8 cellular contexts compared by ENCODE assay signal in the genomic region with DNA sequence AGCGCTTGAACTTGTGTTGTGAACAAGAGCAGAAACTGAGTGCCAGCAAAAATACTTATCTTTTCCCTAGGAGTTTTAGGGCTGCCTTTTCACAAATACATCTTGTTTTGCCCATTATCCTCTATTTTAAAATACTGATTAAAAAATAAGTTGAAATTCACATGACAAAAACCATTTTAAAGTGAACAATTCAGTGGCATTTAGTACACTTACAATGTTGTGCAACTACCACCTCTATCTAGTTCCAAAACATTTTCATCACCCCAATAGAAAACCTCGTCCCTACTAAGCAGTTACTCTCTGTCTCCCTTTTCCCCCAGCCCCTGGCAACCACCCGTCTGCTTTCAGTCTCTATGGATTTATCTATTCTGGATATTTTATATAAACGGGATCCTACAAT. TPM values are rescaled to one million over a fixed set of nuclear protein-coding genes. Genes with fewer than 3 reads are reported as not detected.
A peak's percentile ranks its signal among the peaks of the same experiment; 100 is the strongest.
DNase-seq lines count a peak whose midpoint lies in the region; ATAC-seq and TF ChIP-seq lines count a peak whose summit lies in the region.

No MANE protein-coding gene starts in this region.

- H3K27me3 ChIP-seq in muscle layer of duodenum (ENCODE audit: low read depth, low read length) = no peaks in the 10 kb centered on the region

- no peaks in the 10 kb centered on the region for H3K36me3 ChIP-seq in muscle layer of duodenum (ENCODE audit: control insufficient read depth in 1 of 2, insufficient read depth in 2 of 2, low read length in 2 of 2)

- no peak for ATAC-seq in stimulated activated naive CD8-positive, alpha-beta T cell treated with anti-CD3 and anti-CD28 coated beads, Interleukin-15, Interleukin-2, amounts not matched to agents 100 U/mL and 50 U/mL, for 24 hours
- ATAC-seq in GM21528 (IDR thresholded peaks at IDR 0.05; ENCODE audit: low FRiP score, unreplicated experiment) (no peak), GM21786 (IDR thresholded peaks at IDR 0.05; ENCODE audit: unreplicated experiment) (no peak)

- peak overlapping the region; percentile 99 for H3K4me3 Mint-ChIP-seq in stimulated activated naive CD8-positive, alpha-beta T cell treated with anti-CD3 and anti-CD28 coated beads, Interleukin-15, Interleukin-2, amounts not matched to agents 100 ng/mL and 50 ng/mL, for 24 hours

- WGBS in lower leg skin, 2 donors = 38% methylated on average over 4 of the region's 4 CpGs

- intact Hi-C loops in lower leg skin (cut with DNase I; ENCODE audit: low total_unique reads) = no loop called here

- no peak for TF ChIP-seq CTCF in cardiac fibroblast (IDR thresholded peaks at IDR 0.05; ENCODE audit: low read depth, low read length)
- no peak for TF ChIP-seq CTCF in lower leg skin (IDR thresholded peaks at IDR 0.05)

- TF ChIP-seq POLR2A in lower leg skin (IDR thresholded peaks at IDR 0.05) = no peak

- DNase-seq in stimulated activated naive CD8-positive, alpha-beta T cell treated with anti-CD3 and anti-CD28 coated beads, Interleukin-15, Interleukin-2, amounts not matched to agents 100 U/mL and 50 U/mL, for 24 hours = no peak
- DNase-seq in cardiac fibroblast (ENCODE audit: low read depth in 2 of 2) (no peak), lower leg skin (ENCODE audit: low spot score in 2 of 2) (no peak)
- no peak for DNase-seq in central memory CD4-positive, alpha-beta T cell

- no peaks in the 10 kb centered on the region for H3K27me3 Mint-ChIP-seq in stimulated activated naive CD8-positive, alpha-beta T cell treated with anti-CD3 and anti-CD28 coated beads, Interleukin-15, Interleukin-2, amounts not matched to agents 100 ng/mL and 50 ng/mL, for 24 hours

- peaks cover 6% of the 10 kb centered on the region for H3K9me3 Mint-ChIP-seq in stimulated activated naive CD8-positive, alpha-beta T cell treated with anti-CD3 and anti-CD28 coated beads, Interleukin-15, Interleukin-2, amounts not matched to agents 100 ng/mL and 50 ng/mL, for 24 hours

- peaks cover 10 to 18% of the 10 kb centered on the region in 2 donors for H3K4me1 ChIP-seq in muscle layer of duodenum (ENCODE audit: control insufficient read depth in 1 of 2, insufficient read depth in 2 of 2, low read length in 2 of 2)

- no peaks in the 10 kb centered on the region for H3K9me3 ChIP-seq in muscle layer of duodenum (ENCODE audit: control insufficient read depth in 1 of 2, low read length in 2 of 2)

- peak overlapping the region; percentile 15 for H3K27ac Mint-ChIP-seq in stimulated activated naive CD8-positive, alpha-beta T cell treated with anti-CD3 and anti-CD28 coated beads, Interleukin-15, Interleukin-2, amounts not matched to agents 100 ng/mL and 50 ng/mL, for 24 hours

- peaks cover 51% of the 10 kb centered on the region for H3K4me1 Mint-ChIP-seq in stimulated activated naive CD8-positive, alpha-beta T cell treated with anti-CD3 and anti-CD28 coated beads, Interleukin-15, Interleukin-2, amounts not matched to agents 100 ng/mL and 50 ng/mL, for 24 hours (ENCODE audit: low read depth)

- peak overlapping the region; percentile 98 to 99 for H3K4me3 ChIP-seq in cardiac fibroblast (replicated peaks in 1 of 2; ENCODE audit: low read depth in 2 of 2, low read length in 2 of 2)
- peak overlapping the region; percentile 98 to 99 for H3K4me3 ChIP-seq in muscle layer of duodenum (ENCODE audit: low read depth in 1 of 2, low read length in 2 of 2)
- H3K4me3 ChIP-seq in lower leg skin (ENCODE audit: low read depth, poor library complexity, severe bottlenecking) = no peak overlapping the region

- H3K27ac ChIP-seq in muscle layer of duodenum (ENCODE audit: low read length) = peak overlapping the region; percentile 96

- peaks cover 5% of the 10 kb centered on the region for H3K36me3 Mint-ChIP-seq in stimulated activated naive CD8-positive, alpha-beta T cell treated with anti-CD3 and anti-CD28 coated beads, Interleukin-15, Interleukin-2, amounts not matched to agents 100 ng/mL and 50 ng/mL, for 24 hours (ENCODE audit: low read depth)

RNA-seq across cellular contexts. Expression of a gene that starts 1.4 kb away (rescaled TPM):
- total RNA-seq in lower leg skin = 100 to 1,000 TPM; 144 to 171 (median 163) TPM

RNA-seq across cellular contexts. Expression of a gene that starts 30.7 kb away (rescaled TPM):
- 1 to 10 TPM in 2 of 4 donors, under 1 TPM in 2; 0.46 to 4.7 (median 1.1) TPM for total RNA-seq in lower leg skin

RNA-seq across cellular contexts. Expression of a gene that starts 31.0 kb away (rescaled TPM):
- total RNA-seq in lower leg skin = 1 to 10 TPM; 1.6 to 3.8 (median 3.2) TPM
